In the genomic region with DNA sequence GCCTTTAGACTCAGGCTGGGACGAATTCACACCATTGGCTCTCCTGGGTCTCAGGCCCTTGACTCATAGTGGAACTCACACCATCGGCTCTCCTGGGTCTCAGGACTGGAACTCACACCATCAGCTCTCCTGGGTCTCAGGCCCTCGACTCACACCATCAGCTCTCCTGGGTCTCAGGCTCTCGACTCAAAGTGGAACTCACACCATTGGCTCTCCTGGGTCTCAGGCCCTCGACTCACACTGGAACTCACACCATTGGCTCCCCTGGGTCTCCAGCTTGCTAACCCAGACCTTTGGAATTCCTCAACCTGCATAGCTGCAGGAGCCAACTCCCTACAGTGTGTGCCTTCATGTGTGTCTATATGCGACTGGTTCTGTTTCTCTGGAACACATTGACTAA, we compare ENCODE assay signal across 22 cellular contexts. TPM values are rescaled to one million over a fixed set of nuclear protein-coding genes. Genes with fewer than 3 reads are reported as not detected.
"Had no signal": no experiment of that assay in that cellular context is flagged by ENCODE, and none has a peak within 500 bp of the region (broad histone marks: within the 10 kb centered on the region; RNA-seq: fewer than 3 reads in every experiment).

No MANE protein-coding gene starts in this region.

- H3K4me1 ChIP-seq: gastrocnemius medialis, lower lobe of right lung, SJSA1, tibial nerve had no signal

- H3K4me3 ChIP-seq: gastrocnemius medialis, lower lobe of right lung, SJSA1, tibial nerve had no signal

- H3K27ac Mint-ChIP-seq: activated naive CD4-positive, alpha-beta T cell treated with anti-CD3 and anti-CD28 coated beads for 36 hours; activated T-helper 2 cell treated with anti-CD3 and anti-CD28 coated beads, Interferon-gamma antibody, Interleukin-2, Interleukin-4, amounts not matched to agents 10 μg/mL and 5 μg/mL and 100 μg/mL, durations not matched to agents 14 hours and 24 hours and 36 hours; naive thymus-derived CD4-positive, alpha-beta T cell had no signal

- H3K27me3 ChIP-seq: SJSA1, tibial nerve had no signal

- H3K27ac ChIP-seq: gastrocnemius medialis, lower lobe of right lung, SJSA1, tibial nerve had no signal

- H3K36me3 ChIP-seq: gastrocnemius medialis, lower lobe of right lung, SJSA1, tibial nerve had no signal

- H3K4me3 Mint-ChIP-seq: activated naive CD4-positive, alpha-beta T cell treated with anti-CD3 and anti-CD28 coated beads for 36 hours; naive thymus-derived CD4-positive, alpha-beta T cell; neural crest cell had no signal

- ATAC-seq: esophagus mucosa; gastrocnemius medialis; left colon; lower lobe of right lung; naive thymus-derived CD4-positive, alpha-beta T cell; sciatic nerve; stimulated activated naive CD8-positive, alpha-beta T cell treated with anti-CD3 and anti-CD28 coated beads, Interleukin-15, Interleukin-2, amounts not matched to agents 100 U/mL and 50 U/mL, for 24 hours had no signal

- DNase-seq: activated CD4-positive, alpha-beta T cell treated with anti-CD3 and anti-CD28 coated beads for 1 hour; activated CD4-positive, alpha-beta T cell treated with anti-CD3 and anti-CD28 coated beads, Interleukin-2, amount 50 U/mL, for 1 hour; activated naive CD4-positive, alpha-beta T cell treated with anti-CD3 and anti-CD28 coated beads for 36 hours; activated T-cell treated with anti-CD3 and anti-CD28 coated beads, Interleukin-2, amount 50 U/mL, for 1 hour; caudate nucleus; effector memory CD4-positive, alpha-beta T cell; gastrocnemius medialis; hypothalamus; left colon; lower lobe of right lung; naive thymus-derived CD4-positive, alpha-beta T cell; posterior cingulate gyrus; stimulated activated CD4-positive, alpha-beta T cell treated with anti-CD3 and anti-CD28 coated beads, Interleukin-4, amount 100 ng/mL, for 24 hours; stimulated activated naive CD8-positive, alpha-beta T cell treated with anti-CD3 and anti-CD28 coated beads, Interleukin-15, Interleukin-2, amounts not matched to agents 100 U/mL and 50 U/mL, for 24 hours; T-helper 9 cell had no signal

- H3K9me3 Mint-ChIP-seq: activated naive CD4-positive, alpha-beta T cell treated with anti-CD3 and anti-CD28 coated beads for 36 hours; activated T-helper 2 cell treated with anti-CD3 and anti-CD28 coated beads, Interferon-gamma antibody, Interleukin-2, Interleukin-4, amounts not matched to agents 10 μg/mL and 5 μg/mL and 100 μg/mL, durations not matched to agents 14 hours and 24 hours and 36 hours; neural crest cell had no signal

- H3K9me3 ChIP-seq: gastrocnemius medialis, lower lobe of right lung, SJSA1 had no signal

RNA-seq across cellular contexts. Expression of gene SHISAL1, which starts 56.7 kb away (rescaled TPM):
- total RNA-seq: activated naive CD4-positive, alpha-beta T cell treated with anti-CD3 and anti-CD28 coated beads for 36 hours; activated T-helper 2 cell treated with anti-CD3 and anti-CD28 coated beads, Interferon-gamma antibody, Interleukin-2, Interleukin-4, amounts not matched to agents 10 μg/mL and 5 μg/mL and 100 μg/mL, durations not matched to agents 14 hours and 24 hours and 36 hours; naive thymus-derived CD4-positive, alpha-beta T cell; T-helper 1 cell treated with Interleukin-12 subunit alpha and Interleukin-12 subunit beta and Interleukin-4 antibody, amounts not matched to agents 30 ng/mL and 1 ng/mL, for 36 hours had no signal
- polyA plus RNA-seq: naive thymus-derived CD4-positive, alpha-beta T cell had no signal
